ENCODE assay signal across 28 cellular contexts in the genomic region with DNA sequence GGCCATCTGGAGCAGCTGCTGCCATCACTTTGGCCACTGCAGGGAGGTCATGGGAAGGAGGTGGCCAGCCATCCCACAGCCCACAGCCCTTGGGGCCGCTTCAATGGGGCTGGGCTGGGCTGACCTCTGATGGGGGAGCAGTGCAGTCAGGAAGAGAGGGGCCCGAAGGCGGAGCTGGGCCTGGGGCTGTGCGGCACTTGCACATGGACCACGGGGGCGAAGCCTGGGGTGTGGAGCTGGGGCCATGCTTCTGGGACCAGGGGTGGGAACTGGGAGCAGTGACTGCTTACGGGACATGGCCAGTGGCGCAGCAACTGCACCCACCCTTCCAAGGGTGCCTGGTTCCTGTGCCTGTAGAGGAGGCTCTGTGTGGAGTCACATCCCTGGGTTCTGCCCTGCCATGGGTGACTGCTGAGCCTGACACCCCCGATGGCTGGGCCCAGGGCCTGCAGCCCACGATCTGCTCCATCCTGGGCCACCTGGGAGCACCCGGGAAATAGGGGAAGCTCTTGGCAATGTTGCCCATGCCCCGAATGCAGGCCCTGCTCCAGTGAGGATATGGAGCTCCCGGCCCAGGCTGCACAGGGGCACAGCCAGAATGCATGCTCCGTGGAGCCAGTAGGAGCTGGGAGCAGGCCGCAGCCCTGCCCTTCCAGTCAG. TPM values are rescaled to one million over a fixed set of nuclear protein-coding genes. Genes with fewer than 3 reads are reported as not detected.
"Had no signal": no experiment of that assay in that cellular context is flagged by ENCODE, and none has a peak within 500 bp of the region (broad histone marks: within the 10 kb centered on the region; RNA-seq: fewer than 3 reads in every experiment).

No MANE protein-coding gene starts in this region.

- H3K4me1 ChIP-seq: heart right ventricle, left lung, prostate gland, testis, transverse colon, uterus had no signal

- H3K4me3 ChIP-seq: heart right ventricle, left lung, ovary, prostate gland, smooth muscle cell, transverse colon, uterus had no signal

- FAIRE-seq: astrocyte had no signal

- H3K4me2 ChIP-seq: smooth muscle cell had no signal

- H3K27me3 ChIP-seq: brain microvascular endothelial cell, heart right ventricle, left lung, ovary, testis, transverse colon, uterus had no signal

- H3K36me3 ChIP-seq: brain microvascular endothelial cell, heart right ventricle, left lung, ovary, prostate gland, transverse colon, uterus had no signal

- H3K27ac ChIP-seq: brain microvascular endothelial cell, heart right ventricle, left lung, ovary, prostate gland, testis, transverse colon, uterus had no signal

- H3K9me3 ChIP-seq: ovary, prostate gland, testis, transverse colon, uterus had no signal

- DNase-seq: activated B cell treated with CpG ODN at 0.5 μM for 24 hours; activated CD4-positive, alpha-beta T cell treated with anti-CD3 and anti-CD28 coated beads, Interleukin-2, amount 50 U/mL, for 1 hour; activated CD8-positive, alpha-beta T cell treated with anti-CD3 and anti-CD28 coated beads for 36 hours; activated naive CD4-positive, alpha-beta T cell treated with Interleukin-2 at 50 U/mL for 16 hours; activated naive CD8-positive, alpha-beta T cell treated with anti-CD3 and anti-CD28 coated beads, Interleukin-2, amount 10 ng/mL, durations not matched to agents 7 days and 5 days; activated T-cell treated with anti-CD3 and anti-CD28 coated beads, Interleukin-2, amount 50 U/mL, for 48 hours; brain microvascular endothelial cell; cortex of kidney; endodermal cell; foreskin fibroblast; heart right ventricle; naive B cell; nephron progenitor cell; ovary; retina; stimulated activated CD4-positive, alpha-beta T cell treated with anti-CD3 and anti-CD28 coated beads, Interleukin-1b, Interleukin-23, amount 100 ng/mL, for 48 hours; stimulated activated CD4-positive, alpha-beta T cell treated with anti-CD3 and anti-CD28 coated beads, Interleukin-4, amount 100 ng/mL, for 4 hours; stimulated activated CD8-positive, alpha-beta memory T cell treated with anti-CD3 and anti-CD28 coated beads, Interleukin-4, amount 100 ng/mL, for 48 hours; stimulated activated naive CD4-positive, alpha-beta T cell; T-helper 1 cell; testis; transverse colon; uterus had no signal

- ATAC-seq: activated CD8-positive, alpha-beta T cell treated with anti-CD3 and anti-CD28 coated beads for 36 hours; esophagus mucosa; heart right ventricle; left lung had no signal

RNA-seq across cellular contexts. Expression of a gene that starts 22.4 kb away (rescaled TPM):
- total RNA-seq: endodermal cell, smooth muscle cell had no signal
- polyA plus RNA-seq: smooth muscle cell had no signal
